8 cellular contexts compared by ENCODE assay signal in genomic region chr6:122609881-122610689, GRCh38. TPM values are rescaled to one million over a fixed set of nuclear protein-coding genes. Genes with fewer than 3 reads are reported as not detected.
A peak's percentile ranks its signal among the peaks of the same experiment; 100 is the strongest.
DNase-seq lines count a peak whose midpoint lies in the region; ATAC-seq, FAIRE-seq and TF ChIP-seq lines count a peak whose summit lies in the region.

Gene PKIB, plus strand, starts transcription at chr6:122610405. Its CDS starts 107,390 bp downstream, at chr6:122717795.

- DNase-seq in CD1c-positive myeloid dendritic cell (ENCODE audit: extremely low spot score) (peak; percentile 80), NCI-H510A treated with DMSO at 0.1 percent for 48 hours (lab: John Stamatoyannopoulos, UW) (peak; percentile 50), endothelial cell of umbilical vein (ENCODE audit: low read depth, low spot score) (peak; percentile 71), mesenchymal stem cell (peak; percentile 87)
- DNase-seq in activated CD8-positive, alpha-beta T cell treated with anti-CD3 and anti-CD28 coated beads for 36 hours: peak; percentile 61
- peak; percentile 62 for DNase-seq in stimulated activated CD8-positive, alpha-beta memory T cell treated with anti-CD3 and anti-CD28 coated beads, Interleukin-4, amount 100 ng/mL, for 48 hours

- peak within 1 kb of the TSS; percentile 74 for H3K4me3 Mint-ChIP-seq in activated CD8-positive, alpha-beta T cell treated with anti-CD3 and anti-CD28 coated beads for 36 hours

- peak within 1 kb of the TSS; percentile 39 for H2BK120ac ChIP-seq in mesenchymal stem cell (ENCODE audit: low read depth, low read length)

- dilution Hi-C loops in endothelial cell of umbilical vein (cut with MboI; ENCODE audit: extremely low pct_ligation_motif_present, low sequenced_read_pairs): no loop called here

- no peak within 1 kb of the TSS for H3K27ac ChIP-seq in endothelial cell of umbilical vein (ENCODE audit: insufficient read depth, low read depth, low read length)
- H3K27ac ChIP-seq in mesenchymal stem cell (ENCODE audit: low read length, poor library complexity, severe bottlenecking): peak within 1 kb of the TSS; percentile 35

- POLR2A ChIA-PET in activated CD8-positive, alpha-beta T cell treated with anti-CD3 and anti-CD28 coated beads for 36 hours (lab: Charles Lee): interaction anchor here (0.7 kb wide), 1 partner anchor 20 kb away, joined by 3 read pairs; no protein-coding TSS in a partner anchor
- POLR2A ChIA-PET in endothelial cell of umbilical vein (lab: Charles Lee): no interaction called here

- peak within 1 kb of the TSS; percentile 53 for H4K8ac ChIP-seq in mesenchymal stem cell (ENCODE audit: low read length)

- no peak within 1 kb of the TSS for H2AK5ac ChIP-seq in mesenchymal stem cell (ENCODE audit: low read length, severe bottlenecking)

- peak within 1 kb of the TSS in 1 of 2 experiments; percentile 76 for H3K14ac ChIP-seq in mesenchymal stem cell (ENCODE audit: low read length in 2 of 2)

- H3K27me3 ChIP-seq in endothelial cell of umbilical vein (ENCODE audit: control insufficient read depth in 2 of 2, insufficient read depth in 2 of 2, low read length in 2 of 2) (peaks cover 7 to 21% of the 10 kb centered on the region in 2 experiments), mesenchymal stem cell (ENCODE audit: control insufficient read depth in 1 of 2, insufficient read depth in 1 of 2, low read length in 2 of 2) (peaks cover 0 to 14% of the 10 kb centered on the region in 2 experiments)

- H3K79me2 ChIP-seq in endothelial cell of umbilical vein (ENCODE audit: control insufficient read depth, insufficient read depth, low read length): no peaks in the 10 kb centered on the region

- no peak for TF ChIP-seq CTCF in activated CD8-positive, alpha-beta T cell treated with anti-CD3 and anti-CD28 coated beads for 36 hours (IDR thresholded peaks at IDR 0.05)
- TF ChIP-seq CTCF in endothelial cell of umbilical vein (IDR thresholded peaks at IDR 0.05; ENCODE audit: extremely low read depth in 1 of 2, insufficient read depth in 1 of 2, low read depth in 1 of 2, low read length in 2 of 2): peak; percentile 13 to 59

- intact Hi-C loops in activated CD8-positive, alpha-beta T cell treated with anti-CD3 and anti-CD28 coated beads for 36 hours (cut with micrococcal nuclease): no loop called here
- intact Hi-C loops in endothelial cell of umbilical vein (cut with micrococcal nuclease): loop anchor here (1.0 to 5.0 kb wide), 4 partner anchors 87 to 179 kb away; partner anchors contain the start of gene SMPDL3A

- BruUV-seq in endothelial cell of umbilical vein (replicated peaks; lab: Mats Ljungman, UMichigan): no TSS peak

- H3K4me1 Mint-ChIP-seq in activated CD8-positive, alpha-beta T cell treated with anti-CD3 and anti-CD28 coated beads for 36 hours (ENCODE audit: low read depth): peaks cover 15% of the 10 kb centered on the region

- H3K4ac ChIP-seq in mesenchymal stem cell (ENCODE audit: low read depth in 1 of 2, low read length in 2 of 2): peak within 1 kb of the TSS in 1 of 2 experiments; percentile 85

- peak within 1 kb of the TSS in 1 of 2 experiments; percentile 72 for H2BK12ac ChIP-seq in mesenchymal stem cell (ENCODE audit: low read length in 2 of 2)

- TF ChIP-seq POLR2A in endothelial cell of umbilical vein (IDR thresholded peaks at IDR 0.05; ENCODE audit: low read depth, low read length): no peak

- peaks cover 28% of the 10 kb centered on the region for H3K27me3 Mint-ChIP-seq in activated CD8-positive, alpha-beta T cell treated with anti-CD3 and anti-CD28 coated beads for 36 hours

- CTCF ChIA-PET in activated CD8-positive, alpha-beta T cell treated with anti-CD3 and anti-CD28 coated beads for 36 hours (lab: Charles Lee): interaction anchor here (1.7 kb wide), 1 partner anchor 22 kb away, joined by 4 read pairs; no protein-coding TSS in a partner anchor
- CTCF ChIA-PET in endothelial cell of umbilical vein (lab: Charles Lee): interaction anchor here (0.8 to 2.0 kb wide), 8 partner anchors 11 to 229 kb away, joined by 3 to 13 read pairs (median 4); no protein-coding TSS in a partner anchor

- peak within 1 kb of the TSS; percentile 82 for H4K91ac ChIP-seq in mesenchymal stem cell (ENCODE audit: low read length)

- WGBS in mesenchymal stem cell: 8% methylated on average over 60 of the region's 66 CpGs

- H3K9me1 ChIP-seq in endothelial cell of umbilical vein (replicated peaks; ENCODE audit: control insufficient read depth, extremely low read depth, insufficient read depth, low read length): no peaks in the 10 kb centered on the region

- peak within 1 kb of the TSS; percentile 62 for H3K4me2 ChIP-seq in endothelial cell of umbilical vein (ENCODE audit: insufficient read depth, low read length)
- peak within 1 kb of the TSS; percentile 95 for H3K4me2 ChIP-seq in mesenchymal stem cell (ENCODE audit: low read length, poor library complexity, severe bottlenecking)

- no peaks in the 10 kb centered on the region for H3K9me3 Mint-ChIP-seq in activated CD8-positive, alpha-beta T cell treated with anti-CD3 and anti-CD28 coated beads for 36 hours

- no peaks in the 10 kb centered on the region for H3K36me3 Mint-ChIP-seq in activated CD8-positive, alpha-beta T cell treated with anti-CD3 and anti-CD28 coated beads for 36 hours (ENCODE audit: low read depth)

- H3K79me1 ChIP-seq in mesenchymal stem cell (replicated peaks; ENCODE audit: low read length, poor library complexity, severe bottlenecking): peaks cover 5% of the 10 kb centered on the region

- H3K4me1 ChIP-seq in endothelial cell of umbilical vein (ENCODE audit: control insufficient read depth, extremely low read depth, insufficient read depth, low read length) (peaks cover 9% of the 10 kb centered on the region), mesenchymal stem cell (ENCODE audit: control insufficient read depth, insufficient read depth, low read depth, low read length) (peaks cover 3% of the 10 kb centered on the region)

- H3K27ac Mint-ChIP-seq in activated CD8-positive, alpha-beta T cell treated with anti-CD3 and anti-CD28 coated beads for 36 hours: no peak within 1 kb of the TSS

- H2AFZ ChIP-seq in endothelial cell of umbilical vein (ENCODE audit: low read depth, low read length) (peak within 1 kb of the TSS; percentile 90), mesenchymal stem cell (ENCODE audit: low read depth, low read length) (peak within 1 kb of the TSS; percentile 77)

- peak within 1 kb of the TSS; percentile 44 for H2BK15ac ChIP-seq in mesenchymal stem cell (ENCODE audit: low read depth, poor library complexity, severe bottlenecking)

- H3K18ac ChIP-seq in mesenchymal stem cell (ENCODE audit: low read depth in 1 of 2, low read length in 2 of 2): peak within 1 kb of the TSS; percentile 87 to 97

- no peaks in the 10 kb centered on the region for H4K20me1 ChIP-seq in endothelial cell of umbilical vein (replicated peaks; ENCODE audit: control insufficient read depth, extremely low read depth, insufficient read depth, low read length)

- no peak within 1 kb of the TSS for H3K9ac ChIP-seq in endothelial cell of umbilical vein (replicated peaks; ENCODE audit: extremely low read depth, insufficient read depth, low read length)
- H3K9ac ChIP-seq in mesenchymal stem cell (ENCODE audit: low read length): peak within 1 kb of the TSS; percentile 79

- ATAC-seq in GM19395 (IDR thresholded peaks at IDR 0.05; ENCODE audit: unreplicated experiment): peak; percentile 86
- peak; percentile 91 for ATAC-seq in HG03439 (IDR thresholded peaks at IDR 0.05; ENCODE audit: unreplicated experiment)
- peak; percentile 95 for ATAC-seq in activated CD8-positive, alpha-beta T cell treated with anti-CD3 and anti-CD28 coated beads for 36 hours

- H3K4me3 ChIP-seq in endothelial cell of umbilical vein (replicated peaks in 1 of 3; ENCODE audit: insufficient read depth in 1 of 3, low read depth in 1 of 3, low read length in 3 of 3): peak within 1 kb of the TSS; percentile 34 to 74 (median 38)
- H3K4me3 ChIP-seq in mesenchymal stem cell (ENCODE audit: insufficient read depth in 1 of 2, low read depth in 1 of 2, low read length in 2 of 2): peak within 1 kb of the TSS; percentile 83 to 94

- H3K23ac ChIP-seq in mesenchymal stem cell (ENCODE audit: low read length in 2 of 2): peak within 1 kb of the TSS in 1 of 2 experiments; percentile 99

- peak; percentile 81 for FAIRE-seq in endothelial cell of umbilical vein (lab: Jason Lieb, UNC)

- peak within 1 kb of the TSS; percentile 25 for H2BK5ac ChIP-seq in mesenchymal stem cell (ENCODE audit: low read depth, low read length, poor library complexity, severe bottlenecking)

- no peaks in the 10 kb centered on the region for H3K9me3 ChIP-seq in endothelial cell of umbilical vein (replicated peaks; ENCODE audit: control insufficient read depth, insufficient read depth, low read length)
- H3K9me3 ChIP-seq in mesenchymal stem cell (ENCODE audit: control insufficient read depth, low read length): no peaks in the 10 kb centered on the region

- H3K36me3 ChIP-seq in endothelial cell of umbilical vein (ENCODE audit: control insufficient read depth in 2 of 2, extremely low read depth in 1 of 2, insufficient read depth in 2 of 2, low read length in 2 of 2) (no peaks in the 10 kb centered on the region), mesenchymal stem cell (ENCODE audit: control insufficient read depth in 1 of 2, insufficient read depth in 2 of 2, low read depth in 1 of 2, low read length in 2 of 2) (no peaks in the 10 kb centered on the region)

TF ChIP-seq in endothelial cell of umbilical vein, 7 proteins besides CTCF, POLR2A, EP300 and RAD21:
- no peak for TF ChIP-seq JUN (IDR thresholded peaks at IDR 0.05; ENCODE audit: borderline replicate concordance, insufficient read depth, insufficient read length, low read depth)

RNA-seq across cellular contexts. Expression of gene PKIB, which starts in this region (rescaled TPM):
- under 1 TPM; 0.69 to 0.90 TPM for total RNA-seq in activated CD8-positive, alpha-beta T cell treated with anti-CD3 and anti-CD28 coated beads for 36 hours
- not detected in 2 replicates for total RNA-seq in endothelial cell of umbilical vein
- not detected in 2 replicates for polyA plus RNA-seq in endothelial cell of umbilical vein
- polyA plus RNA-seq in endothelial cell of umbilical vein (2011; cell fraction: cytosol; rRNA removed): 0.07 and 0.10 TPM in 2 replicates
- polyA plus RNA-seq in endothelial cell of umbilical vein (2011; cell fraction: nucleus; rRNA removed): 0.18 TPM in 1 of 2 replicates, not detected in the other
- polyA plus RNA-seq in endothelial cell of umbilical vein (2012): not detected in 2 replicates
- 0.83 TPM in 1 of 2 replicates, not detected in the other for polyA minus RNA-seq in endothelial cell of umbilical vein
- polyA minus RNA-seq in endothelial cell of umbilical vein (2011; cell fraction: cytosol; rRNA and poly(A)+ RNA removed): not detected
- not detected in 2 replicates for polyA minus RNA-seq in endothelial cell of umbilical vein (2011; cell fraction: nucleus; rRNA and poly(A)+ RNA removed)
- 38.9 TPM for polyA plus RNA-seq in mesenchymal stem cell (2013, experiment 1 of 2)
- 41.0 TPM for polyA plus RNA-seq in mesenchymal stem cell (2013, experiment 2 of 2)

Comparison
In these comparisons a context has a peak if more than half of its experiments do, and no peak if none do; other contexts are left out.
1. Peak in DNase-seq and ATAC-seq in activated CD8-positive, alpha-beta T cell treated with anti-CD3 and anti-CD28 coated beads for 36 hours; RNA of the gene not detected or under 1 TPM.
2. Peak in DNase-seq, H3K4me3 ChIP-seq and H3K4me2 ChIP-seq in endothelial cell of umbilical vein; RNA of the gene not detected or under 1 TPM.